In genomic region chr18:22226801-22227200, GRCh38 we compare ENCODE assay signal across 16 cellular contexts.
"Had no signal": no experiment of that assay in that cellular context is flagged by ENCODE, and none has a peak within 500 bp of the region (broad histone marks: within the 10 kb centered on the region; RNA-seq: fewer than 3 reads in every experiment).

No MANE protein-coding gene starts in this region.

- ATAC-seq: pancreas, right cardiac atrium had no signal

- H3K9me3 Mint-ChIP-seq: nephron, type B pancreatic cell had no signal

- H3K36me3 ChIP-seq: colonic mucosa, pancreas had no signal

- H3K4me3 Mint-ChIP-seq: nephron, type B pancreatic cell had no signal

- H3K4me3 ChIP-seq: colonic mucosa, hepatocyte, pancreas had no signal

- H3K4me1 Mint-ChIP-seq: nephron had no signal

- H3K4me2 ChIP-seq: hepatocyte had no signal

- H3K27me3 ChIP-seq: colonic mucosa, hepatocyte, pancreas had no signal

- H3K27ac Mint-ChIP-seq: nephron, progenitor cell of endocrine pancreas, type B pancreatic cell had no signal

- H3K9me3 ChIP-seq: colonic mucosa, pancreas had no signal

- FAIRE-seq: pancreas, small intestine, urothelium cell line had no signal

- H3K36me3 Mint-ChIP-seq: type B pancreatic cell had no signal

- H3K79me2 ChIP-seq: hepatocyte had no signal

- DNase-seq: colonic mucosa; dermis blood vessel endothelial cell; foreskin melanocyte; head of caudate nucleus; midbrain; occipital lobe; pancreas; right cardiac atrium; small intestine; stimulated activated CD4-positive, alpha-beta T cell treated with anti-CD3 and anti-CD28 coated beads, Interleukin-12 subunit alpha, Interleukin-12 subunit beta, amount 100 ng/mL, for 4 hours; stimulated activated naive CD4-positive, alpha-beta T cell treated with Interleukin-2 at 50 U/mL for 16 hours had no signal

- H3K4me1 ChIP-seq: colonic mucosa, pancreas had no signal

- H3K27ac ChIP-seq: colonic mucosa, hepatocyte, pancreas had no signal

- H2AFZ ChIP-seq: hepatocyte had no signal
